ENCODE assay signal across 15 cellular contexts in genomic region chr4:66769436-66769835, GRCh38.
"Had no signal": no experiment of that assay in that cellular context is flagged by ENCODE, and none has a peak within 500 bp of the region (broad histone marks: within the 10 kb centered on the region; RNA-seq: fewer than 3 reads in every experiment).

No MANE protein-coding gene starts in this region.

- H3K4me1 ChIP-seq: lower lobe of right lung, parathyroid adenoma, stomach had no signal

- H3K27ac ChIP-seq: brain microvascular endothelial cell, lower lobe of right lung, parathyroid adenoma, stomach, thoracic aorta had no signal

- H3K36me3 Mint-ChIP-seq: activated naive CD4-positive, alpha-beta T cell treated with anti-CD3 and anti-CD28 coated beads, Interleukin-2, amount 10 ng/mL, durations not matched to agents 7 days and 5 days; immature natural killer cell had no signal

- H3K4me3 Mint-ChIP-seq: activated B cell treated with CpG ODN at 0.5 μM for 24 hours; activated CD4-positive, alpha-beta T cell treated with anti-CD3 and anti-CD28 coated beads, Interleukin-2, amount 10 ng/mL, durations not matched to agents 7 days and 5 days; activated naive CD4-positive, alpha-beta T cell treated with anti-CD3 and anti-CD28 coated beads, Interleukin-2, amount 10 ng/mL, durations not matched to agents 7 days and 5 days; immature natural killer cell had no signal

- H2AFZ ChIP-seq: parathyroid adenoma had no signal

- H3K9me3 ChIP-seq: lower lobe of right lung, thoracic aorta had no signal

- H3K27me3 Mint-ChIP-seq: activated B cell treated with CpG ODN at 0.5 μM for 24 hours; activated CD4-positive, alpha-beta T cell treated with anti-CD3 and anti-CD28 coated beads, Interleukin-2, amount 10 ng/mL, durations not matched to agents 7 days and 5 days; activated naive CD4-positive, alpha-beta T cell treated with anti-CD3 and anti-CD28 coated beads, Interleukin-2, amount 10 ng/mL, durations not matched to agents 7 days and 5 days had no signal

- H3K4me1 Mint-ChIP-seq: activated B cell treated with CpG ODN at 0.5 μM for 24 hours; activated CD4-positive, alpha-beta T cell treated with anti-CD3 and anti-CD28 coated beads, Interleukin-2, amount 10 ng/mL, durations not matched to agents 7 days and 5 days; activated naive CD4-positive, alpha-beta T cell treated with anti-CD3 and anti-CD28 coated beads, Interleukin-2, amount 10 ng/mL, durations not matched to agents 7 days and 5 days; immature natural killer cell had no signal

- H3K9ac ChIP-seq: parathyroid adenoma had no signal

- DNase-seq: activated B cell treated with CpG ODN at 0.5 μM for 24 hours; activated CD4-positive, alpha-beta T cell treated with anti-CD3 and anti-CD28 coated beads, Interleukin-2, amount 10 ng/mL, durations not matched to agents 7 days and 5 days; activated naive CD4-positive, alpha-beta T cell treated with anti-CD3 and anti-CD28 coated beads, Interleukin-2, amount 10 ng/mL, durations not matched to agents 7 days and 5 days; brain microvascular endothelial cell; glutamatergic neuron; immature natural killer cell; left cardiac atrium; lower lobe of right lung; midbrain; retina; stimulated activated CD4-positive, alpha-beta T cell treated with anti-CD3 and anti-CD28 coated beads, Interleukin-4, amount 100 ng/mL, for 4 hours; stomach had no signal

- H3K79me2 ChIP-seq: parathyroid adenoma had no signal

- H3K4me3 ChIP-seq: lower lobe of right lung, stomach, thoracic aorta had no signal

- H3K27ac Mint-ChIP-seq: activated B cell treated with CpG ODN at 0.5 μM for 24 hours; activated CD4-positive, alpha-beta T cell treated with anti-CD3 and anti-CD28 coated beads, Interleukin-2, amount 10 ng/mL, durations not matched to agents 7 days and 5 days; activated naive CD4-positive, alpha-beta T cell treated with anti-CD3 and anti-CD28 coated beads, Interleukin-2, amount 10 ng/mL, durations not matched to agents 7 days and 5 days; activated T-helper 2 cell treated with anti-CD3 and anti-CD28 coated beads, Interferon-gamma antibody, Interleukin-2, Interleukin-4, amounts not matched to agents 10 μg/mL and 5 μg/mL and 100 μg/mL, durations not matched to agents 14 hours and 24 hours and 36 hours; immature natural killer cell had no signal

- H3K27me3 ChIP-seq: brain microvascular endothelial cell, stomach had no signal

- H3K36me3 ChIP-seq: brain microvascular endothelial cell, lower lobe of right lung, stomach, thoracic aorta had no signal
